In genomic region chr15:72230197-72231065, GRCh38 we compare ENCODE assay signal across 8 cellular contexts. TPM values are rescaled to one million over a fixed set of nuclear protein-coding genes. Genes with fewer than 3 reads are reported as not detected.
DNase-seq lines count a peak whose midpoint lies in the region; ATAC-seq and TF ChIP-seq lines count a peak whose summit lies in the region.

No MANE protein-coding gene starts in this region.

- H3K4me3 ChIP-seq in heart right ventricle (peak overlapping the region; percentile 48 to 99 (median 86)), trophoblast cell (ENCODE audit: low read depth, low read length) (peak overlapping the region; percentile 86), upper lobe of left lung (peak overlapping the region; percentile 83 to 100 (median 93))

- H3K27me3 ChIP-seq in heart right ventricle (no peaks in the 10 kb centered on the region), trophoblast cell (ENCODE audit: insufficient read depth, low read length) (no peaks in the 10 kb centered on the region), upper lobe of left lung (no peaks in the 10 kb centered on the region)

- H3K9me3 ChIP-seq in heart right ventricle = no peaks in the 10 kb centered on the region
- no peaks in the 10 kb centered on the region for H3K9me3 ChIP-seq in trophoblast cell (ENCODE audit: insufficient read depth, low read depth, low read length)
- H3K9me3 ChIP-seq in upper lobe of left lung = no peaks in the 10 kb centered on the region

- H2AK5ac ChIP-seq in trophoblast cell (ENCODE audit: low read length) = peak overlapping the region; percentile 84

- peak overlapping the region; percentile 95 for H3K9ac ChIP-seq in trophoblast cell (ENCODE audit: low read length)

- peaks cover 23% of the 10 kb centered on the region for H3K79me2 ChIP-seq in trophoblast cell (ENCODE audit: control insufficient read depth, insufficient read depth, low read length, poor library complexity)

- H3K36me3 ChIP-seq in heart right ventricle (peaks cover 0 to 7% (median 0%) of the 10 kb centered on the region in 9 donors), trophoblast cell (ENCODE audit: control insufficient read depth in 1 of 2, insufficient read depth in 2 of 2, low read length in 2 of 2) (peaks cover 0 to 1% of the 10 kb centered on the region in 2 experiments), upper lobe of left lung (no peaks in the 10 kb centered on the region)

- H3K4me2 ChIP-seq in trophoblast cell (ENCODE audit: low read length) = peak overlapping the region; percentile 70

- peak overlapping the region; percentile 61 for H2AFZ ChIP-seq in trophoblast cell (ENCODE audit: insufficient read depth, low read length, poor library complexity)

- H3K4me1 ChIP-seq in heart right ventricle (peaks cover 20 to 61% (median 54%) of the 10 kb centered on the region in 9 donors), trophoblast cell (ENCODE audit: control insufficient read depth in 1 of 2, insufficient read depth in 2 of 2, low read length in 2 of 2) (peaks cover 16 to 22% of the 10 kb centered on the region in 2 experiments), upper lobe of left lung (peaks cover 42 to 54% (median 48%) of the 10 kb centered on the region in 4 donors)

- peak overlapping the region; percentile 98 for H3K4ac ChIP-seq in trophoblast cell (ENCODE audit: low read depth, low read length)

- H3K79me1 ChIP-seq in trophoblast cell (ENCODE audit: low read length) = peaks cover 24% of the 10 kb centered on the region

- 0 to 1% methylated on average over 79 of the region's 79 CpGs for WGBS in heart right ventricle, 2 donors
- no CpG with 5 or more reads among the region's 79 CpGs for WGBS in trophoblast cell (ENCODE audit: extremely low coverage, insufficient coverage, insufficient read length)
- WGBS in upper lobe of left lung, 2 donors = 2% methylated on average over 41 to 42 of the region's 79 CpGs

- H4K91ac ChIP-seq in trophoblast cell (ENCODE audit: low read depth, low read length) = peak overlapping the region; percentile 90

- intact Hi-C loops in heart right ventricle (cut with DNase I) = loop anchor here in 6 of 10 donors (1.0 to 5.0 kb wide), 7 partner anchors 27 to 42 kb away; partner anchors contain the start of genes PARP6 (in 4 of the 6) and GRAMD2A (in 2 of the 6)

- DNase-seq in GM04503 (ENCODE audit: low read depth) = peak; percentile 54
- peak; percentile 66 for DNase-seq in NAMALWA (ENCODE audit: low spot score)
- peak; percentile 87 for DNase-seq in SW480 (ENCODE audit: low spot score)
- DNase-seq in amniotic epithelial cell (ENCODE audit: low read depth) = peak; percentile 90
- DNase-seq in heart right ventricle = peak; percentile 94 to 95
- DNase-seq in trophoblast cell = peak; percentile 51 to 64
- DNase-seq in upper lobe of left lung = peak; percentile 95 to 97

- TF ChIP-seq CTCF in heart right ventricle (IDR thresholded peaks at IDR 0.05) (peak in 1 of 9 donors; percentile 26), upper lobe of left lung (IDR thresholded peaks at IDR 0.05) (peak in 3 of 6 experiments; percentile 1 to 41 (median 23))

- TF ChIP-seq POLR2A in upper lobe of left lung (IDR thresholded peaks at IDR 0.05) = peak in 2 of 4 donors; percentile 73 to 74

- peak overlapping the region; percentile 92 to 100 (median 98) for H3K27ac ChIP-seq in heart right ventricle
- peak overlapping the region; percentile 91 for H3K27ac ChIP-seq in trophoblast cell (ENCODE audit: low read depth, low read length)
- peak overlapping the region; percentile 94 to 99 (median 96) for H3K27ac ChIP-seq in upper lobe of left lung

- H4K8ac ChIP-seq in trophoblast cell (ENCODE audit: low read depth, low read length) = peak overlapping the region; percentile 92

- no peak overlapping the region for H3K23ac ChIP-seq in trophoblast cell (ENCODE audit: low read length)

- peak overlapping the region; percentile 86 for H2BK120ac ChIP-seq in trophoblast cell (ENCODE audit: insufficient read depth, low read length, poor library complexity)

- H3K14ac ChIP-seq in trophoblast cell (ENCODE audit: low read length) = peak overlapping the region; percentile 89

- no peak for TF ChIP-seq EP300 in upper lobe of left lung (IDR thresholded peaks at IDR 0.05)

- ATAC-seq in heart right ventricle = peak; percentile 83 to 90 (median 85)
- ATAC-seq in upper lobe of left lung (ENCODE audit: low FRiP score in 2 of 2) = peak; percentile 81 to 84
- ATAC-seq in GM19023 (IDR thresholded peaks at IDR 0.05; ENCODE audit: unreplicated experiment) = no peak

- peak overlapping the region; percentile 90 for H4K12ac ChIP-seq in trophoblast cell (ENCODE audit: low read depth, low read length)

- peak overlapping the region; percentile 93 for H3K18ac ChIP-seq in trophoblast cell (ENCODE audit: low read length)

- peak overlapping the region; percentile 86 for H2BK5ac ChIP-seq in trophoblast cell (ENCODE audit: low read depth, low read length, poor library complexity)

- no peak overlapping the region for H2BK12ac ChIP-seq in trophoblast cell (ENCODE audit: low read length)

RNA-seq across cellular contexts. Expression of gene PKM, which starts 0.6 kb away (rescaled TPM):
- total RNA-seq in heart right ventricle = 1,000 to 10,000 TPM in 6 of 10 donors, 100 to 1,000 TPM in 4; 851 to 1,508 (median 1,153) TPM
- polyA plus RNA-seq in heart right ventricle = 100 to 1,000 TPM; 549 to 755 TPM
- 887 and 913 TPM in 2 replicates for polyA plus RNA-seq in trophoblast cell (2013)
- total RNA-seq in upper lobe of left lung = 100 to 1,000 TPM; 278 to 569 (median 393) TPM

RNA-seq across cellular contexts. Expression of gene GRAMD2A, which starts 32.8 kb away (rescaled TPM):
- total RNA-seq in heart right ventricle (under 1 TPM in 1 of 10 donors, not detected in 9; 0.20 TPM), upper lobe of left lung (10 to 100 TPM; 26.7 to 52.4 (median 32.9) TPM)
- under 1 TPM in 1 of 2 donors, not detected in 1; 0.06 TPM for polyA plus RNA-seq in heart right ventricle
- polyA plus RNA-seq in trophoblast cell (2013) = 11.9 and 13.4 TPM in 2 replicates

RNA-seq across cellular contexts. Expression of gene PARP6, which starts 41.9 kb away (rescaled TPM):
- total RNA-seq in heart right ventricle (10 to 100 TPM; 28.2 to 53.5 (median 37.6) TPM), upper lobe of left lung (100 to 1,000 TPM in 1 of 6 donors, 10 to 100 TPM in 5; 54.9 to 140 (median 71.4) TPM)
- polyA plus RNA-seq in heart right ventricle = 100 to 1,000 TPM in 1 of 2 donors, 10 to 100 TPM in 1; 28.5 to 113 TPM
- 38.4 and 42.8 TPM in 2 replicates for polyA plus RNA-seq in trophoblast cell (2013)

Comparison
In these comparisons a context has a peak if more than half of its experiments do, and no peak if none do; other contexts are left out.
1. RNA of gene GRAMD2A, which starts 32.8 kb away (total RNA-seq): 26.7 to 52.4 TPM in upper lobe of left lung; 0.20 TPM in heart right ventricle; every median in the first group is over 10 times any median in the second.
2. Peak in every context shown above with its lines, with median percentiles within 50 percentile points of each other: DNase-seq, H3K27ac ChIP-seq and H3K4me3 ChIP-seq.